In genomic region chr1:93816970-93817738, GRCh38 we compare ENCODE assay signal across 8 cellular contexts.
A peak's percentile ranks its signal among the peaks of the same experiment; 100 is the strongest.
DNase-seq lines count a peak whose midpoint lies in the region; TF ChIP-seq lines count a peak whose summit lies in the region.

No MANE protein-coding gene starts in this region.

- no peaks in the 10 kb centered on the region for H3K9me3 ChIP-seq in breast epithelium
- no peaks in the 10 kb centered on the region for H3K9me3 ChIP-seq in prostate gland

- H3K27ac ChIP-seq in breast epithelium (peak overlapping the region; percentile 42 to 66), prostate gland (no peak overlapping the region)

- H3K4me3 ChIP-seq in breast epithelium: no peak overlapping the region
- H3K4me3 ChIP-seq in prostate gland: no peak overlapping the region

- intact Hi-C loops in breast epithelium (cut with DNase I; ENCODE audit: low total_unique reads) (loop anchor here (10.0 kb wide), 1 partner anchor 192 kb away; no protein-coding TSS in a partner anchor), prostate gland (cut with DNase I) (loop anchor here (10.0 kb wide), 1 partner anchor 382 kb away; no protein-coding TSS in a partner anchor)

- H3K27me3 ChIP-seq in breast epithelium: no peaks in the 10 kb centered on the region
- no peaks in the 10 kb centered on the region for H3K27me3 ChIP-seq in prostate gland (replicated peaks; ENCODE audit: insufficient read depth)

- no peak for TF ChIP-seq POLR2A in breast epithelium (IDR thresholded peaks at IDR 0.05)
- TF ChIP-seq POLR2A in prostate gland (IDR thresholded peaks at IDR 0.05): no peak

- H3K4me1 ChIP-seq in breast epithelium (no peaks in the 10 kb centered on the region), prostate gland (replicated peaks) (no peaks in the 10 kb centered on the region)

- 49% methylated on average over 3 of the region's 3 CpGs for WGBS in prostate gland

- DNase-seq in AML-193 (lab: John Stamatoyannopoulos, UW): peak; percentile 67 to 73
- DNase-seq in Kasumi-1 (lab: John Stamatoyannopoulos, UW): peak; percentile 98 to 99
- DNase-seq in breast epithelium (ENCODE audit: low spot score in 2 of 2): no peak
- peak; percentile 75 for DNase-seq in medulla oblongata (ENCODE audit: extremely low spot score)
- no peak for DNase-seq in prostate gland (ENCODE audit: low spot score)
- no peak for DNase-seq in NCI-H2196 treated with DMSO at 0.1 percent for 48 hours (lab: John Stamatoyannopoulos, UW; ENCODE audit: unreplicated experiment)
- no peak for DNase-seq in inferior parietal cortex (ENCODE audit: extremely low spot score)
- DNase-seq in cerebellar cortex (ENCODE audit: low spot score): no peak

- H3K36me3 ChIP-seq in breast epithelium (no peaks in the 10 kb centered on the region), prostate gland (no peaks in the 10 kb centered on the region)

- no peak for TF ChIP-seq CTCF in breast epithelium (IDR thresholded peaks at IDR 0.05)
- no peak for TF ChIP-seq CTCF in prostate gland (IDR thresholded peaks at IDR 0.05)

Comparison
In these comparisons a context has a peak if more than half of its experiments do, and no peak if none do; other contexts are left out.
1. DNase-seq: peak in AML-193 (2 of 2), Kasumi-1 (2 of 2) and medulla oblongata (single experiment); none in breast epithelium (0 of 2), prostate gland (single experiment), NCI-H2196 treated with DMSO at 0.1 percent for 48 hours (single experiment), inferior parietal cortex (single experiment) and cerebellar cortex (single experiment).
2. H3K27ac ChIP-seq: peak in breast epithelium (2 of 2); none in prostate gland (0 of 2).